9 cellular contexts compared by ENCODE assay signal in genomic region chr2:44778221-44778654, GRCh38.
DNase-seq lines count a peak whose midpoint lies in the region; ATAC-seq and TF ChIP-seq lines count a peak whose summit lies in the region.
"Had no signal": no experiment of that assay in that cellular context is flagged by ENCODE, and none has a peak within 500 bp of the region (broad histone marks: within the 10 kb centered on the region; RNA-seq: fewer than 3 reads in every experiment).

No MANE protein-coding gene starts in this region.

- POLR2A ChIA-PET in activated B cell treated with CpG ODN at 0.5 μM for 24 hours (lab: Charles Lee) = interaction anchor here (1.4 kb wide), 1 partner anchor 70 kb away, joined by 5 read pairs; no protein-coding TSS in a partner anchor

- H3K36me3 ChIP-seq in cardiac muscle cell = no peaks in the 10 kb centered on the region
- no peaks in the 10 kb centered on the region for H3K36me3 ChIP-seq in left ventricle myocardium inferior

- peak overlapping the region; percentile 83 for H3K4me3 Mint-ChIP-seq in activated B cell treated with CpG ODN at 0.5 μM for 24 hours

- ATAC-seq in HG03095 (IDR thresholded peaks at IDR 0.05; ENCODE audit: unreplicated experiment) (peak; percentile 48), activated B cell treated with CpG ODN at 0.5 μM for 24 hours (ENCODE audit: low read depth) (peak; percentile 62)

- peaks cover 30% of the 10 kb centered on the region for H3K4me1 Mint-ChIP-seq in activated B cell treated with CpG ODN at 0.5 μM for 24 hours

- H3K9me3 Mint-ChIP-seq in activated B cell treated with CpG ODN at 0.5 μM for 24 hours = peaks cover 4% of the 10 kb centered on the region

- H3K27me3 ChIP-seq in cardiac muscle cell (peaks cover 54% of the 10 kb centered on the region), left ventricle myocardium inferior (ENCODE audit: low read depth) (peaks cover 34% of the 10 kb centered on the region)

- H3K4me3 ChIP-seq in cardiac muscle cell (no peak overlapping the region), left ventricle myocardium inferior (no peak overlapping the region)
- H3K4me3 ChIP-seq: K562 had no signal

- H3K27ac ChIP-seq in cardiac muscle cell = no peak overlapping the region
- H3K27ac ChIP-seq in left ventricle myocardium inferior (replicated peaks) = no peak overlapping the region

- no peaks in the 10 kb centered on the region for H3K27me3 Mint-ChIP-seq in activated B cell treated with CpG ODN at 0.5 μM for 24 hours

- no peaks in the 10 kb centered on the region for H3K36me3 Mint-ChIP-seq in activated B cell treated with CpG ODN at 0.5 μM for 24 hours (ENCODE audit: low read depth)

- DNase-seq in cardiac muscle cell (ENCODE audit: low read depth in 1 of 2, low spot score in 1 of 2) (peak; percentile 30 to 36), left ventricle myocardium inferior (no peak), activated B cell treated with CpG ODN at 0.5 μM for 24 hours (no peak), NCI-H2171 (lab: John Stamatoyannopoulos, UW) (no peak), DMS53 (lab: John Stamatoyannopoulos, UW) (no peak), NCI-H774 (lab: John Stamatoyannopoulos, UW) (no peak)
- DNase-seq in activated CD4-positive, alpha-beta T cell treated with anti-CD3 and anti-CD28 coated beads for 1 hour = no peak

- H3K4me1 ChIP-seq in cardiac muscle cell (ENCODE audit: low read depth) (no peaks in the 10 kb centered on the region), left ventricle myocardium inferior (peaks cover 18% of the 10 kb centered on the region)

- TF ChIP-seq CTCF in cardiac muscle cell (IDR thresholded peaks at IDR 0.05; ENCODE audit: low read depth, low read length) (no peak), left ventricle myocardium inferior (IDR thresholded peaks at IDR 0.05; ENCODE audit: borderline replicate concordance) (no peak), activated B cell treated with CpG ODN at 0.5 μM for 24 hours (IDR thresholded peaks at IDR 0.05) (no peak)

- CTCF ChIA-PET in activated B cell treated with CpG ODN at 0.5 μM for 24 hours (lab: Charles Lee) = no interaction called here

- H3K9me3 ChIP-seq in cardiac muscle cell (ENCODE audit: low read depth) = no peaks in the 10 kb centered on the region
- H3K9me3 ChIP-seq in left ventricle myocardium inferior (replicated peaks) = peaks cover 34% of the 10 kb centered on the region

- H3K27ac Mint-ChIP-seq in activated B cell treated with CpG ODN at 0.5 μM for 24 hours = peak overlapping the region; percentile 77

- intact Hi-C loops in left ventricle myocardium inferior (cut with micrococcal nuclease) (no loop called here), activated B cell treated with CpG ODN at 0.5 μM for 24 hours (cut with micrococcal nuclease) (loop anchor here (1.0 to 2.0 kb wide), 3 partner anchors 23 to 69 kb away; no protein-coding TSS in a partner anchor)

Comparison
In these comparisons a context has a peak if more than half of its experiments do, and no peak if none do; other contexts are left out.
1. DNase-seq: peak in cardiac muscle cell (2 of 2); none in left ventricle myocardium inferior (single experiment), activated B cell treated with CpG ODN at 0.5 μM for 24 hours (single experiment), NCI-H2171 (single experiment), DMS53 (single experiment), NCI-H774 (single experiment) and activated CD4-positive, alpha-beta T cell treated with anti-CD3 and anti-CD28 coated beads for 1 hour (single experiment).